Comparison of ENCODE assay signal across 8 cellular contexts in genomic region chr17:32519769-32520701, GRCh38. TPM values are rescaled to one million over a fixed set of nuclear protein-coding genes. Genes with fewer than 3 reads are reported as not detected.
DNase-seq lines count a peak whose midpoint lies in the region; ATAC-seq and TF ChIP-seq lines count a peak whose summit lies in the region.

No MANE protein-coding gene starts in this region.

- intact Hi-C loops in Caco-2 (cut with micrococcal nuclease; ENCODE audit: unreplicated experiment), result loop anchor here (10.0 kb wide), 1 partner anchor 345 kb away; no protein-coding TSS in a partner anchor
- intact Hi-C loops in esophagus squamous epithelium (cut with DNase I), result no loop called here

- 37 to 49% methylated on average over 18 to 19 of the region's 20 CpGs for WGBS in esophagus squamous epithelium, 2 donors
- WGBS in neuronal stem cell (ENCODE audit: extremely low coverage in 2 of 2, insufficient read length in 2 of 2, insufficient replicate concordance in 1 of 2), 2 donors, result no CpG with 5 or more reads among the region's 20 CpGs

- H3K79me1 ChIP-seq in neuronal stem cell (ENCODE audit: low read depth, low read length), result no peaks in the 10 kb centered on the region

- H3K4me2 ChIP-seq in neuronal stem cell (ENCODE audit: insufficient read depth, low read length, poor library complexity, severe bottlenecking), result peak overlapping the region; percentile 28

- H3K4me3 ChIP-seq in Caco-2 (ENCODE audit: low read depth, low read length) (no peak overlapping the region), esophagus squamous epithelium (peak overlapping the region; percentile 43 to 74 (median 56)), neuronal stem cell (ENCODE audit: low read length in 2 of 2) (peak overlapping the region in 1 of 2 donors; percentile 39)

- no peak overlapping the region for H3K4ac ChIP-seq in neuronal stem cell (ENCODE audit: low read length)

- H3K9me3 ChIP-seq in Caco-2 (no peaks in the 10 kb centered on the region), esophagus squamous epithelium (no peaks in the 10 kb centered on the region), neuronal stem cell (replicated peaks in 1 of 2; ENCODE audit: control insufficient read depth in 2 of 2, insufficient read depth in 1 of 2, low read depth in 1 of 2, low read length in 2 of 2) (no peaks in the 10 kb centered on the region)

- no peak overlapping the region for H3K9ac ChIP-seq in neuronal stem cell (ENCODE audit: low read depth, low read length, poor library complexity)

- H3K4me1 Mint-ChIP-seq in Caco-2 (ENCODE audit: low read depth, unreplicated experiment), result no peaks in the 10 kb centered on the region

- H2BK15ac ChIP-seq in neuronal stem cell (ENCODE audit: low read length), result no peak overlapping the region

- H3K27me3 Mint-ChIP-seq in Caco-2 (ENCODE audit: insufficient read depth, unreplicated experiment), result no peaks in the 10 kb centered on the region

- TF ChIP-seq POLR2A in esophagus squamous epithelium (IDR thresholded peaks at IDR 0.05), result no peak

- ATAC-seq in HG02970 (IDR thresholded peaks at IDR 0.05; ENCODE audit: low FRiP score, unreplicated experiment), result no peak

- H3K36me3 Mint-ChIP-seq in Caco-2 (ENCODE audit: insufficient read depth, unreplicated experiment), result peaks cover 52% of the 10 kb centered on the region

- TF ChIP-seq CTCF in Caco-2 (IDR thresholded peaks at IDR 0.05; ENCODE audit: insufficient read depth in 1 of 2, low read depth in 1 of 2, low read length in 1 of 2, severe bottlenecking in 1 of 2, unreplicated experiment in 1 of 2) (no peak), esophagus squamous epithelium (IDR thresholded peaks at IDR 0.05) (no peak)

- H3K4me3 Mint-ChIP-seq in Caco-2 (ENCODE audit: unreplicated experiment), result no peak overlapping the region

- peak overlapping the region; percentile 75 for H2AFZ ChIP-seq in neuronal stem cell (ENCODE audit: low read length)

- H2BK120ac ChIP-seq in neuronal stem cell (ENCODE audit: low read depth, low read length), result no peak overlapping the region

- H2AK5ac ChIP-seq in neuronal stem cell (ENCODE audit: low read depth, low read length), result no peak overlapping the region

- no peak overlapping the region for H4K91ac ChIP-seq in neuronal stem cell (ENCODE audit: low read depth, low read length, poor library complexity)

- H3K27ac ChIP-seq in esophagus squamous epithelium (peak overlapping the region; percentile 22 to 77 (median 61)), neuronal stem cell (replicated peaks; ENCODE audit: low read length) (peak overlapping the region; percentile 90)

- H3K9me3 Mint-ChIP-seq in Caco-2 (ENCODE audit: unreplicated experiment), result no peaks in the 10 kb centered on the region

- no peaks in the 10 kb centered on the region for H3K27me3 ChIP-seq in Caco-2 (replicated peaks; ENCODE audit: control insufficient read depth, insufficient read depth, low read length)
- no peaks in the 10 kb centered on the region for H3K27me3 ChIP-seq in esophagus squamous epithelium
- no peaks in the 10 kb centered on the region for H3K27me3 ChIP-seq in neuronal stem cell (ENCODE audit: control insufficient read depth in 3 of 3, insufficient read depth in 3 of 3, low read depth in 1 of 3, low read length in 3 of 3)

- H3K18ac ChIP-seq in neuronal stem cell (ENCODE audit: low read length), result peak overlapping the region; percentile 88

- POLR2A ChIA-PET in Caco-2 (lab: Charles Lee), result no interaction called here

- no peak overlapping the region for H2BK12ac ChIP-seq in neuronal stem cell (ENCODE audit: low read length)

- DNase-seq in Caco-2, result no peak
- DNase-seq in M059J (ENCODE audit: low read depth), result peak; percentile 35
- DNase-seq in activated CD8-positive, alpha-beta memory T cell treated with anti-CD3 and anti-CD28 coated beads, Interleukin-2, amount 50 U/mL, for 4 hours, result peak; percentile 34
- no peak for DNase-seq in esophagus squamous epithelium (lab: John Stamatoyannopoulos, UW)
- DNase-seq in neuronal stem cell (ENCODE audit: low spot score), result peak; percentile 35
- no peak for DNase-seq in HUDEP-2 (lab: John Stamatoyannopoulos, UW; ENCODE audit: unreplicated experiment in 76 of 76)
- no peak for DNase-seq in AML-193 (lab: John Stamatoyannopoulos, UW)

- no peak overlapping the region for H3K23ac ChIP-seq in neuronal stem cell (ENCODE audit: low read depth, low read length, poor library complexity)

- H3K36me3 ChIP-seq in Caco-2 (ENCODE audit: control insufficient read depth, insufficient read depth, low read length), result no peaks in the 10 kb centered on the region; the same call in 1 of the 2 replicates
- H3K36me3 ChIP-seq in esophagus squamous epithelium, result no peaks in the 10 kb centered on the region
- no peaks in the 10 kb centered on the region for H3K36me3 ChIP-seq in neuronal stem cell (replicated peaks in 1 of 2; ENCODE audit: control insufficient read depth in 2 of 2, insufficient read depth in 2 of 2, low read length in 2 of 2)

- H3K14ac ChIP-seq in neuronal stem cell (ENCODE audit: low read length), result no peak overlapping the region

- no peak overlapping the region for H4K8ac ChIP-seq in neuronal stem cell (ENCODE audit: low read depth, low read length)

- H3K4me1 ChIP-seq in Caco-2, result no peaks in the 10 kb centered on the region
- peaks cover 13 to 31% (median 15%) of the 10 kb centered on the region in 3 donors for H3K4me1 ChIP-seq in esophagus squamous epithelium
- H3K4me1 ChIP-seq in neuronal stem cell (ENCODE audit: control insufficient read depth in 2 of 2, insufficient read depth in 1 of 2, low read depth in 1 of 2, low read length in 2 of 2), result peaks cover 39 to 56% of the 10 kb centered on the region in 2 donors

- CTCF ChIA-PET in Caco-2 (lab: Charles Lee), result no interaction called here

- no TSS peak for BruUV-seq in Caco-2 (replicated peaks; lab: Mats Ljungman, UMichigan)

- H3K27ac Mint-ChIP-seq in Caco-2 (ENCODE audit: unreplicated experiment), result peak overlapping the region; percentile 30

- H2BK5ac ChIP-seq in neuronal stem cell (ENCODE audit: low read length), result peak overlapping the region; percentile 7

RNA-seq across cellular contexts. Expression of gene CDK5R1, which starts 33.2 kb away (rescaled TPM):
- 6.6 and 7.3 TPM in 2 replicates for total RNA-seq in Caco-2 (2022)
- total RNA-seq in M059J (2014; rRNA removed; shearing (Covaris generic)), result 2.8 and 3.7 TPM in 2 replicates
- total RNA-seq in esophagus squamous epithelium, result 10 to 100 TPM in 2 of 4 donors, 1 to 10 TPM in 2; 5.7 to 12.1 (median 10.7) TPM
- 5.4 TPM for polyA plus RNA-seq in neuronal stem cell (2013, experiment 1 of 2)
- 5.2 TPM for polyA plus RNA-seq in neuronal stem cell (2013, experiment 2 of 2)

Comparison
In these comparisons a context has a peak if more than half of its experiments do, and no peak if none do; other contexts are left out.
1. DNase-seq: peak in M059J (single experiment), activated CD8-positive, alpha-beta memory T cell treated with anti-CD3 and anti-CD28 coated beads, Interleukin-2, amount 50 U/mL, for 4 hours (single experiment) and neuronal stem cell (single experiment); none in Caco-2 (0 of 2), esophagus squamous epithelium (single experiment), HUDEP-2 (0 of 76) and AML-193 (0 of 2).